ENCODE assay signal across 28 cellular contexts in genomic region chr3:186049001-186049400, GRCh38. TPM values are rescaled to one million over a fixed set of nuclear protein-coding genes. Genes with fewer than 3 reads are reported as not detected.
"Had no signal": no experiment of that assay in that cellular context is flagged by ENCODE, and none has a peak within 500 bp of the region (broad histone marks: within the 10 kb centered on the region; RNA-seq: fewer than 3 reads in every experiment).

No MANE protein-coding gene starts in this region.

- H3K9ac ChIP-seq: neural progenitor cell had no signal

- H3K27me3 ChIP-seq: neural progenitor cell, pancreas, right atrium auricular region, right lobe of liver, sigmoid colon, spleen, suprapubic skin, testis, tibial artery, upper lobe of right lung, uterus had no signal

- H3K4me2 ChIP-seq: neural progenitor cell, smooth muscle cell had no signal

- H3K27ac ChIP-seq: neural progenitor cell, pancreas, prostate gland, right atrium auricular region, right lobe of liver, sigmoid colon, skin epidermis, spleen, suprapubic skin, testis, tibial artery, transverse colon, upper lobe of right lung, uterus had no signal

- H3K36me3 ChIP-seq: neural progenitor cell, prostate gland, transverse colon, uterus had no signal

- H2AFZ ChIP-seq: neural progenitor cell had no signal

- H3K4me3 ChIP-seq: neural progenitor cell, pancreas, prostate gland, right atrium auricular region, right lobe of liver, sigmoid colon, skin epidermis, smooth muscle cell, spleen, suprapubic skin, testis, tibial artery, transverse colon, upper lobe of right lung, uterus had no signal

- DNase-seq: naive thymus-derived CD4-positive, alpha-beta T cell; natural killer cell; occipital lobe; pancreas; retina; right lobe of liver; sigmoid colon; stimulated activated CD4-positive, alpha-beta T cell treated with anti-CD3 and anti-CD28 coated beads, Interleukin-12 subunit alpha, Interleukin-12 subunit beta, amount 100 ng/mL, for 4 hours; stimulated activated CD4-positive, alpha-beta T cell treated with anti-CD3 and anti-CD28 coated beads, Interleukin-1b, Interleukin-23, amount 100 ng/mL, for 48 hours; stimulated activated CD4-positive, alpha-beta T cell treated with anti-CD3 and anti-CD28 coated beads, Interleukin-4, amount 100 ng/mL, for 1 hour; stimulated activated CD4-positive, alpha-beta T cell treated with anti-CD3 and anti-CD28 coated beads, Interleukin-4, amount 100 ng/mL, for 4 hours; stimulated activated CD8-positive, alpha-beta memory T cell treated with anti-CD3 and anti-CD28 coated beads, Interleukin-4, amount 100 ng/mL, for 48 hours; stimulated activated naive CD4-positive, alpha-beta T cell; stimulated activated naive CD8-positive, alpha-beta T cell treated with anti-CD3 and anti-CD28 coated beads, Interleukin-15, amount 100 ng/mL, for 72 hours; stimulated activated naive CD8-positive, alpha-beta T cell treated with anti-CD3 and anti-CD28 coated beads, Interleukin-15, Interleukin-2, amounts not matched to agents 100 U/mL and 50 U/mL, for 24 hours; substantia nigra; testis; tibial artery; transverse colon; upper lobe of right lung; uterus had no signal

- H3K9me3 ChIP-seq: pancreas, prostate gland, right atrium auricular region, right lobe of liver, sigmoid colon, spleen, suprapubic skin, testis, tibial artery, transverse colon, upper lobe of right lung, uterus had no signal

- H3K4me1 ChIP-seq: prostate gland, right atrium auricular region, right lobe of liver, spleen, suprapubic skin, testis, tibial artery, upper lobe of right lung, uterus had no signal

RNA-seq across cellular contexts. Expression of gene ETV5, which starts 59.9 kb away (rescaled TPM):
- polyA plus RNA-seq: naive thymus-derived CD4-positive, alpha-beta T cell had no signal
